In genomic region chr5:65721775-65722574, GRCh38 we compare ENCODE assay signal across 8 cellular contexts. TPM values are rescaled to one million over a fixed set of nuclear protein-coding genes. Genes with fewer than 3 reads are reported as not detected.
A peak's percentile ranks its signal among the peaks of the same experiment; 100 is the strongest.
DNase-seq lines count a peak whose midpoint lies in the region; ATAC-seq and TF ChIP-seq lines count a peak whose summit lies in the region.

TSS of gene NLN (plus strand) at chr5:65722205. CDS start at chr5:65722374, 169 bp downstream.
A gene with protein sequence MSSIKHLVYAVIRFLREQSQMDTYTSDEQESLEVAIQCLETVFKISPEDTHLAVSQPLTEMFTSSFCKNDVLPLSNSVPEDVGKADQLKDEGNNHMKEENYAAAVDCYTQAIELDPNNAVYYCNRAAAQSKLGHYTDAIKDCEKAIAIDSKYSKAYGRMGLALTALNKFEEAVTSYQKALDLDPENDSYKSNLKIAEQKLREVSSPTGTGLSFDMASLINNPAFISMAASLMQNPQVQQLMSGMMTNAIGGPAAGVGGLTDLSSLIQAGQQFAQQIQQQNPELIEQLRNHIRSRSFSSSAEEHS (minus strand): TSS chr5:65722109. CDS start chr5:65720807, 1,302 bp downstream.

- no peak for TF ChIP-seq CTCF in DOHH2 (IDR thresholded peaks at IDR 0.05; ENCODE audit: low read depth, low read length, poor library complexity, severe bottlenecking)
- no peak for TF ChIP-seq CTCF in foreskin keratinocyte (conservative IDR thresholded peaks at IDR 0.05)

- H3K4me1 ChIP-seq in DOHH2 (ENCODE audit: control insufficient read depth, low read length) (peaks cover 33% of the 10 kb centered on the region), foreskin keratinocyte (peaks cover 8% of the 10 kb centered on the region), neuron (ENCODE audit: insufficient read depth, low read length) (peaks cover 15% of the 10 kb centered on the region), subcutaneous abdominal adipose tissue (ENCODE audit: control insufficient read depth in 5 of 5, insufficient read depth in 5 of 5, low read length in 5 of 5) (peaks cover 0 to 27% (median 20%) of the 10 kb centered on the region in 5 donors)

- H3K4me2 ChIP-seq in DOHH2 (ENCODE audit: low read length) = peak within 1 kb of the TSS; percentile 63

- H3K27me3 ChIP-seq in DOHH2 (ENCODE audit: control insufficient read depth, low read length) (no peaks in the 10 kb centered on the region), foreskin keratinocyte (no peaks in the 10 kb centered on the region), neuron (ENCODE audit: insufficient read depth, low read length) (no peaks in the 10 kb centered on the region), subcutaneous abdominal adipose tissue (ENCODE audit: control insufficient read depth in 5 of 5, insufficient read depth in 4 of 5, low read length in 5 of 5) (no peaks in the 10 kb centered on the region)

- peaks cover 5% of the 10 kb centered on the region; the same call in 1 of the 2 replicates for H3F3A ChIP-seq in DOHH2 (ENCODE audit: control insufficient read depth, insufficient read depth)

- H2AFZ ChIP-seq in neuron (ENCODE audit: low read depth, low read length) = peak within 1 kb of the TSS; percentile 89

- no peaks in the 10 kb centered on the region for H3K9me3 ChIP-seq in DOHH2 (ENCODE audit: control insufficient read depth, insufficient read depth, low read length)
- H3K9me3 ChIP-seq in neuron (ENCODE audit: low read length) = no peaks in the 10 kb centered on the region
- no peaks in the 10 kb centered on the region for H3K9me3 ChIP-seq in subcutaneous abdominal adipose tissue (ENCODE audit: control insufficient read depth in 5 of 5, low read length in 5 of 5)

- peak; percentile 84 for TF ChIP-seq POLR2A in Raji (IDR thresholded peaks at IDR 0.05; ENCODE audit: insufficient read depth, low read depth, low read length)

- peaks cover 16% of the 10 kb centered on the region for H3K36me3 ChIP-seq in DOHH2 (ENCODE audit: control insufficient read depth, low read length)
- peaks cover 15% of the 10 kb centered on the region for H3K36me3 ChIP-seq in neuron (ENCODE audit: insufficient read depth, low read length)
- H3K36me3 ChIP-seq in subcutaneous abdominal adipose tissue (ENCODE audit: control insufficient read depth in 5 of 5, insufficient read depth in 5 of 5, low read length in 5 of 5) = peaks cover 0 to 7% (median 0%) of the 10 kb centered on the region in 5 donors

- peak; percentile 29 for DNase-seq in Jurkat, Clone E6-1 (ENCODE audit: low read depth, low spot score)
- peak; percentile 81 for DNase-seq in activated gamma-delta T cell treated with Interleukin-2 at 50 U/mL for 16 hours
- DNase-seq in foreskin keratinocyte = peak; percentile 14 to 43

- H3K9me2 ChIP-seq in DOHH2 (replicated peaks; ENCODE audit: control insufficient read depth, low read length) = no peaks in the 10 kb centered on the region

- H3K9ac ChIP-seq in subcutaneous abdominal adipose tissue (ENCODE audit: low read length in 5 of 5) = peak within 1 kb of the TSS; percentile 43 to 90 (median 88)

- H3K79me2 ChIP-seq in DOHH2 (ENCODE audit: control insufficient read depth, low read length) = peaks cover 49% of the 10 kb centered on the region

- 0 out of 2 replicates have a peak within 1 kb of the TSS, but pooled peaks have one; percentile 27 for H3K27ac ChIP-seq in DOHH2 (ENCODE audit: low read depth, low read length)
- H3K27ac ChIP-seq in foreskin keratinocyte = peak within 1 kb of the TSS; percentile 77
- peak within 1 kb of the TSS; percentile 69 for H3K27ac ChIP-seq in subcutaneous abdominal adipose tissue (ENCODE audit: low read depth, low read length)

- H3K4me3 ChIP-seq in DOHH2 (ENCODE audit: low read length) (peak within 1 kb of the TSS; percentile 86), neuron (ENCODE audit: low read length) (peak within 1 kb of the TSS; percentile 89), subcutaneous abdominal adipose tissue (ENCODE audit: low read depth in 1 of 5, low read length in 5 of 5) (peak within 1 kb of the TSS; percentile 84 to 97 (median 95))
- H3K4me3 ChIP-seq in Jurkat, Clone E6-1 (ENCODE audit: low read length) = peak within 1 kb of the TSS; percentile 74

- no peaks in the 10 kb centered on the region; the same call in 1 of the 2 replicates for H4K20me1 ChIP-seq in DOHH2 (ENCODE audit: control insufficient read depth, insufficient read depth, low read depth, low read length)

- ATAC-seq in GM21576 (IDR thresholded peaks at IDR 0.05; ENCODE audit: unreplicated experiment) (peak; percentile 87), foreskin keratinocyte (peak; percentile 93)

RNA-seq across cellular contexts. Expression of gene NLN, which starts in this region (rescaled TPM):
- 19.7 TPM for polyA plus RNA-seq in Jurkat, Clone E6-1 (2012; ENCODE audit: insufficient read depth, insufficient read length)
- total RNA-seq in foreskin keratinocyte = 37.4 and 39.1 TPM in 2 replicates
- 9.4 and 12.0 TPM in 2 replicates for polyA plus RNA-seq in foreskin keratinocyte

RNA-seq across cellular contexts. Expression of the second gene that starts in this region (rescaled TPM):
- 5.9 TPM for polyA plus RNA-seq in Jurkat, Clone E6-1 (2012; ENCODE audit: insufficient read depth, insufficient read length)
- 8.1 and 8.8 TPM in 2 replicates for total RNA-seq in foreskin keratinocyte
- 2.6 and 3.4 TPM in 2 replicates for polyA plus RNA-seq in foreskin keratinocyte

Comparison
In these comparisons a context has a peak if more than half of its experiments do, and no peak if none do; other contexts are left out.
1. Peak in every context shown above with its lines: DNase-seq, ATAC-seq, H3K4me3 ChIP-seq and H3K27ac ChIP-seq.
2. H3K27ac ChIP-seq: peak in every context shown above with its lines; median percentile 77 in foreskin keratinocyte; 69 in subcutaneous abdominal adipose tissue; 27 in DOHH2.
3. DNase-seq: peak in every context shown above with its lines; median percentile 81 in activated gamma-delta T cell treated with Interleukin-2 at 50 U/mL for 16 hours; 29 in Jurkat, Clone E6-1; 28 in foreskin keratinocyte.